In the genomic region with DNA sequence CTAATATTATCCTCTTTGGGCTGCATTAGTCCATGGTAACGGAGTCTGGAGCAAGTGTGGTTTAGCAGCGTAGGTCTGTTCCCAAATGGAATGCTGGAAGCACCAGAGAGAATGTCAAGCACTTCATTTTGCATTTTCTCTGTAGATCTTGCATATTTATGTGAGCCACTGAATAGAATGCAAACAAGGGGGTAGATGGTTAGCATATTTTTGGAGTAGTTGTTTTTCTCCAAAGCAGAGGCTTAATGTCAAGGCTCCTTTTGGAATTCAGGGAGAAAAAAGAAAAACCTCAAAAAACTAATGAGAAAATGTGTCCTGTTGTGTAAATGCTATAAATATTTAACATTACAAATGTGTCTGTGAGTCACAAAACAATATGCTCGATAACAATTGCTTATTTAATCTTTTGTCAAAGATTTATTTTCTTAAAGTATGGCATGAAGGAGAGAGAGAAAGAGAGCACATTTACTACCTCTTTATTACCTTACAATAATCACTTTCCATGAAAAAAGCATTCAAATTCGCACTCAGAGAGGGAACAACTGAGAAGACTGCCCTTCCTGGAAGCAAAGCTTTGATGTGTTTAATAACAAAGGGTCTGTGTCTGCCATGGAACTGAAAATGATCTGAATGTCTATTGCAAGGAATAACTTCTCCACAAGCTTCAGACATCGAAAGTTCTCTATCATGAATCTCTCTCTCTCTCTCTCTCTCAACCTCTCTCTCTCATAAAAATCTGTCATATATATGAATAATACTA, we compare ENCODE assay signal across 14 cellular contexts.
DNase-seq lines count a peak whose midpoint lies in the region; ATAC-seq and TF ChIP-seq lines count a peak whose summit lies in the region.
"Had no signal": no experiment of that assay in that cellular context is flagged by ENCODE, and none has a peak within 500 bp of the region (broad histone marks: within the 10 kb centered on the region; RNA-seq: fewer than 3 reads in every experiment).

No MANE protein-coding gene starts in this region.

- H3K4me3 ChIP-seq in NT2/D1 (ENCODE audit: insufficient read length, low read depth) (no peak overlapping the region), fibroblast of lung (replicated peaks in 1 of 4; ENCODE audit: control extremely low read depth in 1 of 4, insufficient read depth in 1 of 4, low read depth in 3 of 4, low read length in 4 of 4) (no peak overlapping the region), mesodermal cell (ENCODE audit: extremely low read depth, insufficient read depth, low read length, poor library complexity, severe bottlenecking) (no peak overlapping the region)
- H3K4me3 ChIP-seq: BLaER1 treated with 17β-estradiol and CSF1 and Interleukin-3, amounts not matched to agents 10 nM and 100 nM had no signal

- no peaks in the 10 kb centered on the region for H3K4me1 ChIP-seq in NT2/D1 (ENCODE audit: insufficient read depth, insufficient read length)
- peaks cover 13% of the 10 kb centered on the region for H3K4me1 ChIP-seq in fibroblast of lung (ENCODE audit: control insufficient read depth, extremely low read depth, insufficient read depth, low read length)
- peaks cover 30% of the 10 kb centered on the region for H3K4me1 ChIP-seq in mesodermal cell (ENCODE audit: control insufficient read depth, insufficient read depth, low read length, poor library complexity, severe bottlenecking)
- H3K4me1 ChIP-seq: BLaER1 treated with 17β-estradiol and CSF1 and Interleukin-3, amounts not matched to agents 10 nM and 100 nM; parathyroid adenoma had no signal

- H4K20me1 ChIP-seq in fibroblast of lung (ENCODE audit: control insufficient read depth, extremely low read depth, insufficient read depth, low read length): no peaks in the 10 kb centered on the region
- H4K20me1 ChIP-seq: BLaER1 treated with 17β-estradiol and CSF1 and Interleukin-3, amounts not matched to agents 10 nM and 100 nM had no signal

- peak overlapping the region; percentile 21 for H3K27ac ChIP-seq in fibroblast of lung (ENCODE audit: insufficient read depth, low read length)
- H3K27ac ChIP-seq in mesodermal cell (ENCODE audit: low read depth, low read length, severe bottlenecking): peak overlapping the region; percentile 62
- H3K27ac ChIP-seq: BLaER1 treated with 17β-estradiol and CSF1 and Interleukin-3, amounts not matched to agents 10 nM and 100 nM; parathyroid adenoma had no signal

- TF ChIP-seq CTCF in fibroblast of lung (conservative IDR thresholded peaks at IDR 0.05 in 1 of 2, IDR thresholded peaks at IDR 0.05 in 1 of 2; ENCODE audit: low read depth in 1 of 2, low read length in 2 of 2): no peak

- 0 to 60% methylated on average over 1 of the region's 5 CpGs for WGBS in mesodermal cell (ENCODE audit: insufficient coverage in 2 of 2), 2 experiments

- peak; percentile 46 for DNase-seq in AG08396 (ENCODE audit: low spot score)
- DNase-seq in NT2/D1 (ENCODE audit: low read depth, low spot score): peak; percentile 48
- DNase-seq in fibroblast of lung (ENCODE audit: low read depth in 2 of 2): peak; percentile 69 to 99
- DNase-seq in hypothalamus (lab: John Stamatoyannopoulos, UW): no peak
- no peak for DNase-seq in stimulated activated CD4-positive, alpha-beta T cell treated with anti-CD3 and anti-CD28 coated beads, Interleukin-2, amount 100 ng/mL, for 24 hours
- DNase-seq in NCI-H2227 treated with DMSO at 0.1 percent for 48 hours (lab: John Stamatoyannopoulos, UW): no peak
- DNase-seq: activated CD4-positive, alpha-beta memory T cell treated with anti-CD3 and anti-CD28 coated beads, Interleukin-2, amount 10 ng/mL, durations not matched to agents 7 days and 5 days; left cardiac atrium; NK-92 treated with Interleukin-12 subunit alpha and Interleukin-12 subunit beta, amount 100 ng/mL, for 24 hours had no signal

- no peaks in the 10 kb centered on the region for H3K79me2 ChIP-seq in fibroblast of lung (ENCODE audit: control insufficient read depth, insufficient read depth, low read length)
- H3K79me2 ChIP-seq: parathyroid adenoma had no signal

- no peak overlapping the region for H2AFZ ChIP-seq in fibroblast of lung (ENCODE audit: low read length)
- H2AFZ ChIP-seq: parathyroid adenoma had no signal

- H3K9me3 ChIP-seq in NT2/D1 (ENCODE audit: insufficient read depth, low read length): peaks cover 21% of the 10 kb centered on the region
- H3K9me3 ChIP-seq in fibroblast of lung (ENCODE audit: control insufficient read depth, insufficient read depth, low read depth, low read length): no peaks in the 10 kb centered on the region
- H3K9me3 ChIP-seq in mesodermal cell (ENCODE audit: control insufficient read depth, low read length): no peaks in the 10 kb centered on the region

- H3K9ac ChIP-seq in NT2/D1 (ENCODE audit: insufficient read length, low read depth) (no peak overlapping the region), fibroblast of lung (ENCODE audit: insufficient read depth, low read length) (no peak overlapping the region)
- H3K9ac ChIP-seq: BLaER1 treated with 17β-estradiol and CSF1 and Interleukin-3, amounts not matched to agents 10 nM and 100 nM; parathyroid adenoma had no signal

- H3K4me2 ChIP-seq in fibroblast of lung (ENCODE audit: extremely low read depth, insufficient read depth, low read length): no peak overlapping the region
- H3K4me2 ChIP-seq: BLaER1 treated with 17β-estradiol and CSF1 and Interleukin-3, amounts not matched to agents 10 nM and 100 nM had no signal

- ATAC-seq in activated CD4-positive, CD25-positive, alpha-beta regulatory T cell treated with anti-CD3 and anti-CD28 coated beads, Interleukin-2, amount 50 U/mL, for 24 hours: no peak
- ATAC-seq: activated naive CD4-positive, alpha-beta T cell treated with anti-CD3 and anti-CD28 coated beads, Interleukin-2, amount 50 U/mL, for 72 hours; left cardiac atrium had no signal

- H3K36me3 ChIP-seq in NT2/D1 (ENCODE audit: insufficient read depth, insufficient read length, low read length) (no peaks in the 10 kb centered on the region), fibroblast of lung (ENCODE audit: control insufficient read depth, insufficient read depth, low read length) (no peaks in the 10 kb centered on the region), mesodermal cell (ENCODE audit: control insufficient read depth, insufficient read depth, low read length) (no peaks in the 10 kb centered on the region)
- H3K36me3 ChIP-seq: BLaER1 treated with 17β-estradiol and CSF1 and Interleukin-3, amounts not matched to agents 10 nM and 100 nM had no signal

- H3K27me3 ChIP-seq in NT2/D1 (ENCODE audit: insufficient read depth, insufficient read length) (no peaks in the 10 kb centered on the region), fibroblast of lung (ENCODE audit: control insufficient read depth, insufficient read depth, low read length) (no peaks in the 10 kb centered on the region)
- H3K27me3 ChIP-seq: BLaER1 treated with 17β-estradiol and CSF1 and Interleukin-3, amounts not matched to agents 10 nM and 100 nM had no signal

Comparison
In these comparisons a context has a peak if more than half of its experiments do, and no peak if none do; other contexts are left out.
1. DNase-seq: peak in AG08396 (single experiment), NT2/D1 (single experiment) and fibroblast of lung (2 of 2); none in hypothalamus (0 of 51), stimulated activated CD4-positive, alpha-beta T cell treated with anti-CD3 and anti-CD28 coated beads, Interleukin-2, amount 100 ng/mL, for 24 hours (0 of 2) and NCI-H2227 treated with DMSO at 0.1 percent for 48 hours (single experiment).